In the genomic region with DNA sequence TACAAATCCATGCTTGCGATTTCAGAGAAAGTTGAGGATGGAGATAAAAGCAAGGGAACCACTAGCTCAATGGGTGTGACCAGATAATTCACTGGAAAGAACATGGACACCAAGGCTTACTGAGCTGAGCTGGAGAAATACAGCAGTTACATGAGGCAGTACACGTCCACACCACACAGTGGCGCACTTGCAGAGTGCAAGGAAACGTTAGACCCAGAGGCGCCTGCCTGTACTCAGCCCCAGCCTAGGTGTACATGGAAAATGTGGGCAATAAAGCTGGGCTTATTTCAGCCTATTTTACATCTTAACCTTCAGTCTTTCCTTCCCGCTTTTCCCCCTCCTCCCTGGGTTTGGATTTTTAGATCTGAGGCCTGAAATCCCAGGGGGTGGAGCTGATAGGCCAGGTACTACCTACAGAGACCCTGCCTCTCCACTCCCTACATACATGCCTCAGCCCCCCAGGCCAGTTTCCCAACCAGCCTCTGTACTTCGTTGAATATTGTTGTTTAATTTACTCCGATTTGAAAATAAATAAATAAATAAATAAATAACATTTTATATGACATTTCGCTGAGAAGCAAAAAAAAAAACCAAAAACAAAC, we compare ENCODE assay signal across 8 cellular contexts.
DNase-seq lines count a peak whose midpoint lies in the region; ATAC-seq and TF ChIP-seq lines count a peak whose summit lies in the region.

No MANE protein-coding gene starts in this region.

- no peak overlapping the region for H3K27ac Mint-ChIP-seq in activated naive CD8-positive, alpha-beta T cell treated with anti-CD3 and anti-CD28 coated beads, Interleukin-2, amount 50 U/mL, for 24 hours

- no peaks in the 10 kb centered on the region for H3K9me3 Mint-ChIP-seq in activated naive CD8-positive, alpha-beta T cell treated with anti-CD3 and anti-CD28 coated beads, Interleukin-2, amount 50 U/mL, for 24 hours

- intact Hi-C loops in left cardiac atrium (cut with DNase I), result loop anchor here (2.0 to 10.0 kb wide), 3 partner anchors 163 to 244 kb away; no protein-coding TSS in a partner anchor

- H3K27me3 Mint-ChIP-seq in activated naive CD8-positive, alpha-beta T cell treated with anti-CD3 and anti-CD28 coated beads, Interleukin-2, amount 50 U/mL, for 24 hours, result peaks cover 7% of the 10 kb centered on the region

- no peaks in the 10 kb centered on the region for H3K36me3 Mint-ChIP-seq in activated naive CD8-positive, alpha-beta T cell treated with anti-CD3 and anti-CD28 coated beads, Interleukin-2, amount 50 U/mL, for 24 hours (ENCODE audit: low read depth)

- no peak overlapping the region for H3K4me3 Mint-ChIP-seq in activated naive CD8-positive, alpha-beta T cell treated with anti-CD3 and anti-CD28 coated beads, Interleukin-2, amount 50 U/mL, for 24 hours

- DNase-seq in activated CD4-positive, alpha-beta T cell treated with anti-CD3 and anti-CD28 coated beads for 24 hours (ENCODE audit: low read depth in 2 of 2), result peak; percentile 42 to 67
- DNase-seq in activated CD4-positive, alpha-beta T cell treated with anti-CD3 and anti-CD28 coated beads for 1 hour, result no peak
- DNase-seq in NCI-H1105 treated with DMSO at 0.1 percent for 48 hours (lab: John Stamatoyannopoulos, UW) (peak; percentile 86), left cardiac atrium (peak; percentile 83), renal cortical epithelial cell (ENCODE audit: low read depth) (peak; percentile 71)
- peak; percentile 81 for DNase-seq in activated naive CD8-positive, alpha-beta T cell treated with anti-CD3 and anti-CD28 coated beads, Interleukin-2, amount 50 U/mL, for 24 hours

- H3K4me1 Mint-ChIP-seq in activated naive CD8-positive, alpha-beta T cell treated with anti-CD3 and anti-CD28 coated beads, Interleukin-2, amount 50 U/mL, for 24 hours, result no peaks in the 10 kb centered on the region

- ATAC-seq in HG02840 (IDR thresholded peaks at IDR 0.05; ENCODE audit: low FRiP score, unreplicated experiment) (peak; percentile 97), SK-N-SH treated with all-trans-retinoic acid at 6 μM for 48 hours (peak; percentile 100), left cardiac atrium (peak; percentile 95 to 96)
- peak; percentile 98 for ATAC-seq in activated naive CD8-positive, alpha-beta T cell treated with anti-CD3 and anti-CD28 coated beads, Interleukin-2, amount 50 U/mL, for 24 hours

TF ChIP-seq in SK-N-SH treated with all-trans-retinoic acid at 6 μM for 48 hours, 23 proteins besides CTCF, POLR2A, EP300 and RAD21:
- no peak for TF ChIP-seq ZNF8 (CRISPR knock-in tag; IDR thresholded peaks at IDR 0.05)
- TF ChIP-seq TCF4 (CRISPR knock-in tag; IDR thresholded peaks at IDR 0.05; ENCODE audit: borderline replicate concordance), result no peak
- no peak for TF ChIP-seq ZNF565 (CRISPR knock-in tag; conservative IDR thresholded peaks at IDR 0.05; ENCODE audit: low read depth)
- no peak for TF ChIP-seq SNAI2 (CRISPR knock-in tag; IDR thresholded peaks at IDR 0.05)
- TF ChIP-seq, protein P1, sequence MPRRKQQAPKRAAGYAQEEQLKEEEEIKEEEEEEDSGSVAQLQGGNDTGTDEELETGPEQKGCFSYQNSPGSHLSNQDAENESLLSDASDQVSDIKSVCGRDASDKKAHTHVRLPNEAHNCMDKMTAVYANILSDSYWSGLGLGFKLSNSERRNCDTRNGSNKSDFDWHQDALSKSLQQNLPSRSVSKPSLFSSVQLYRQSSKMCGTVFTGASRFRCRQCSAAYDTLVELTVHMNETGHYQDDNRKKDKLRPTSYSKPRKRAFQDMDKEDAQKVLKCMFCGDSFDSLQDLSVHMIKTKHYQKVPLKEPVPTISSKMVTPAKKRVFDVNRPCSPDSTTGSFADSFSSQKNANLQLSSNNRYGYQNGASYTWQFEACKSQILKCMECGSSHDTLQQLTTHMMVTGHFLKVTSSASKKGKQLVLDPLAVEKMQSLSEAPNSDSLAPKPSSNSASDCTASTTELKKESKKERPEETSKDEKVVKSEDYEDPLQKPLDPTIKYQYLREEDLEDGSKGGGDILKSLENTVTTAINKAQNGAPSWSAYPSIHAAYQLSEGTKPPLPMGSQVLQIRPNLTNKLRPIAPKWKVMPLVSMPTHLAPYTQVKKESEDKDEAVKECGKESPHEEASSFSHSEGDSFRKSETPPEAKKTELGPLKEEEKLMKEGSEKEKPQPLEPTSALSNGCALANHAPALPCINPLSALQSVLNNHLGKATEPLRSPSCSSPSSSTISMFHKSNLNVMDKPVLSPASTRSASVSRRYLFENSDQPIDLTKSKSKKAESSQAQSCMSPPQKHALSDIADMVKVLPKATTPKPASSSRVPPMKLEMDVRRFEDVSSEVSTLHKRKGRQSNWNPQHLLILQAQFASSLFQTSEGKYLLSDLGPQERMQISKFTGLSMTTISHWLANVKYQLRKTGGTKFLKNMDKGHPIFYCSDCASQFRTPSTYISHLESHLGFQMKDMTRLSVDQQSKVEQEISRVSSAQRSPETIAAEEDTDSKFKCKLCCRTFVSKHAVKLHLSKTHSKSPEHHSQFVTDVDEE (CRISPR knock-in tag; IDR thresholded peaks at IDR 0.05), result no peak
- no peak for TF ChIP-seq TOX (CRISPR knock-in tag; IDR thresholded peaks at IDR 0.05; ENCODE audit: borderline replicate concordance)
- TF ChIP-seq, protein P2, sequence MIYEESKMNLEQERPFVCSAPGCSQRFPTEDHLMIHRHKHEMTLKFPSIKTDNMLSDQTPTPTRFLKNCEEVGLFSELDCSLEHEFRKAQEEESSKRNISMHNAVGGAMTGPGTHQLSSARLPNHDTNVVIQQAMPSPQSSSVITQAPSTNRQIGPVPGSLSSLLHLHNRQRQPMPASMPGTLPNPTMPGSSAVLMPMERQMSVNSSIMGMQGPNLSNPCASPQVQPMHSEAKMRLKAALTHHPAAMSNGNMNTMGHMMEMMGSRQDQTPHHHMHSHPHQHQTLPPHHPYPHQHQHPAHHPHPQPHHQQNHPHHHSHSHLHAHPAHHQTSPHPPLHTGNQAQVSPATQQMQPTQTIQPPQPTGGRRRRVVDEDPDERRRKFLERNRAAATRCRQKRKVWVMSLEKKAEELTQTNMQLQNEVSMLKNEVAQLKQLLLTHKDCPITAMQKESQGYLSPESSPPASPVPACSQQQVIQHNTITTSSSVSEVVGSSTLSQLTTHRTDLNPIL (CRISPR knock-in tag; IDR thresholded peaks at IDR 0.05; ENCODE audit: low read depth), result no peak
- no peak for TF ChIP-seq ISL1 (CRISPR knock-in tag; IDR thresholded peaks at IDR 0.05)
- TF ChIP-seq ZFP3 (CRISPR knock-in tag; IDR thresholded peaks at IDR 0.05), result no peak
- TF ChIP-seq CSDC2 (CRISPR knock-in tag; IDR thresholded peaks at IDR 0.05), result no peak
- TF ChIP-seq ZC3H10 (CRISPR knock-in tag; IDR thresholded peaks at IDR 0.05), result no peak
- TF ChIP-seq CSRNP3 (CRISPR knock-in tag; IDR thresholded peaks at IDR 0.05), result no peak
- TF ChIP-seq ARNTL (CRISPR knock-in tag; IDR thresholded peaks at IDR 0.05; ENCODE audit: borderline replicate concordance, low read depth), result no peak
- TF ChIP-seq RARB (CRISPR knock-in tag; IDR thresholded peaks at IDR 0.05), result no peak
- no peak for TF ChIP-seq ZNF70 (CRISPR knock-in tag; IDR thresholded peaks at IDR 0.05)
- TF ChIP-seq ESRRG (CRISPR knock-in tag; IDR thresholded peaks at IDR 0.05), result no peak
- no peak for TF ChIP-seq PATZ1 (CRISPR knock-in tag; IDR thresholded peaks at IDR 0.05; ENCODE audit: borderline replicate concordance)
- TF ChIP-seq OSR1 (CRISPR knock-in tag; IDR thresholded peaks at IDR 0.05), result no peak
- no peak for TF ChIP-seq GLIS3 (CRISPR knock-in tag; IDR thresholded peaks at IDR 0.05)
- TF ChIP-seq, protein P3, sequence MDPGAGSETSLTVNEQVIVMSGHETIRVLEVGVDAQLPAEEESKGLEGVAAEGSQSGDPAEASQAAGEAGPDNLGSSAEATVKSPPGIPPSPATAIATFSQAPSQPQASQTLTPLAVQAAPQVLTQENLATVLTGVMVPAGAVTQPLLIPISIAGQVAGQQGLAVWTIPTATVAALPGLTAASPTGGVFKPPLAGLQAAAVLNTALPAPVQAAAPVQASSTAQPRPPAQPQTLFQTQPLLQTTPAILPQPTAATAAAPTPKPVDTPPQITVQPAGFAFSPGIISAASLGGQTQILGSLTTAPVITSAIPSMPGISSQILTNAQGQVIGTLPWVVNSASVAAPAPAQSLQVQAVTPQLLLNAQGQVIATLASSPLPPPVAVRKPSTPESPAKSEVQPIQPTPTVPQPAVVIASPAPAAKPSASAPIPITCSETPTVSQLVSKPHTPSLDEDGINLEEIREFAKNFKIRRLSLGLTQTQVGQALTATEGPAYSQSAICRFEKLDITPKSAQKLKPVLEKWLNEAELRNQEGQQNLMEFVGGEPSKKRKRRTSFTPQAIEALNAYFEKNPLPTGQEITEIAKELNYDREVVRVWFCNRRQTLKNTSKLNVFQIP (CRISPR knock-in tag; IDR thresholded peaks at IDR 0.05; ENCODE audit: borderline replicate concordance, low read depth), result no peak
TF ChIP-seq in SK-N-SH treated with all-trans-retinoic acid at 6 μM for 48 hours: peak in this region for 0.
